ENCODE assay signal across 10 cellular contexts in the genomic region with DNA sequence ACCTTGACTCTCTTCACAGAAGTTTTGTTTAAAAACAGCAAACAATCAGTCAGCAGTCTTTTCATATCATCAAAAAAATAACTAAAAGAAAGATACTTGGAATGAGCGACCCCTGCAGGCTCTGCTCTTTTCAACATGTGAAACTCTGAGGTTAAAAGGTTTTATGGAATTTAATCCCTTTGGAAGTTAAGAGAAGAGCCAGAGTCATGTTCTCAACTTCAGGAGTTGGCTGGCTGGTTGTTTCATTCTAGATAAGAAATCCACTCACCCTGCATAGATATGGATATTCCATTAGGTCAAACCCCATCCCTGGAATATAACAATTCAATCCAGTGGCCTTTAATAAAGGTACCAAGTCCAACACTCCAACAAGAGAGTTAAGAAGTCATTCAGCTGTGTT.
DNase-seq lines count a peak whose midpoint lies in the region; ATAC-seq and TF ChIP-seq lines count a peak whose summit lies in the region.
"Had no signal": no experiment of that assay in that cellular context is flagged by ENCODE, and none has a peak within 500 bp of the region (broad histone marks: within the 10 kb centered on the region; RNA-seq: fewer than 3 reads in every experiment).

No MANE protein-coding gene starts in this region.

- TF ChIP-seq CTCF in GM12864 (IDR thresholded peaks at IDR 0.05; ENCODE audit: low read depth, low read length, missing control alignments) (peak; percentile 11), fibroblast of lung (conservative IDR thresholded peaks at IDR 0.05 in 1 of 2, IDR thresholded peaks at IDR 0.05 in 1 of 2; ENCODE audit: low read depth in 1 of 2, low read length in 2 of 2) (peak; percentile 61 to 68), psoas muscle (IDR thresholded peaks at IDR 0.05) (peak; percentile 38)

- no peak overlapping the region for H3K27ac Mint-ChIP-seq in activated T-cell treated with anti-CD3 and anti-CD28 coated beads, Interleukin-2, amount 50 U/mL, for 24 hours
- H3K27ac Mint-ChIP-seq: activated naive CD8-positive, alpha-beta T cell had no signal

- H3K27me3 ChIP-seq in fibroblast of lung (ENCODE audit: control insufficient read depth, insufficient read depth, low read length) (no peaks in the 10 kb centered on the region), psoas muscle (ENCODE audit: insufficient read depth in 3 of 3, low read length in 2 of 3) (no peaks in the 10 kb centered on the region)

- peaks cover 15% of the 10 kb centered on the region for H3K4me1 Mint-ChIP-seq in activated T-cell treated with anti-CD3 and anti-CD28 coated beads, Interleukin-2, amount 50 U/mL, for 24 hours (ENCODE audit: low read depth)

- H3K9me3 Mint-ChIP-seq in activated T-cell treated with anti-CD3 and anti-CD28 coated beads, Interleukin-2, amount 50 U/mL, for 24 hours: peaks cover 6% of the 10 kb centered on the region

- H3K4me1 ChIP-seq in fibroblast of lung (ENCODE audit: control insufficient read depth, extremely low read depth, insufficient read depth, low read length) (peaks cover 10% of the 10 kb centered on the region), psoas muscle (peaks cover 9% of the 10 kb centered on the region)

- H3K36me3 ChIP-seq in fibroblast of lung (ENCODE audit: control insufficient read depth, insufficient read depth, low read length) (no peaks in the 10 kb centered on the region), psoas muscle (ENCODE audit: insufficient read depth in 1 of 2, low read depth in 1 of 2) (no peaks in the 10 kb centered on the region)

- intact Hi-C loops in psoas muscle (cut with DNase I): no loop called here

- DNase-seq in GM12864 (ENCODE audit: low read depth) (no peak), OCI-M1 (lab: John Stamatoyannopoulos, UW) (peak; percentile 53), fibroblast of lung (ENCODE audit: low read depth in 2 of 2) (peak; percentile 50 to 77), psoas muscle (no peak), globus pallidus (ENCODE audit: low spot score) (no peak)
- no peak for DNase-seq in activated T-cell treated with anti-CD3 and anti-CD28 coated beads, Interleukin-2, amount 50 U/mL, for 24 hours

- WGBS in psoas muscle, 3 donors: 58 to 63% (median 62%) methylated on average over 1 of the region's 1 CpG

- H3K4me3 ChIP-seq in GM12864 (ENCODE audit: low read depth, low read length) (no peak overlapping the region), fibroblast of lung (replicated peaks in 1 of 4; ENCODE audit: control extremely low read depth in 1 of 4, insufficient read depth in 1 of 4, low read depth in 3 of 4, low read length in 4 of 4) (no peak overlapping the region), psoas muscle (no peak overlapping the region)

- H4K20me1 ChIP-seq in fibroblast of lung (ENCODE audit: control insufficient read depth, extremely low read depth, insufficient read depth, low read length): no peaks in the 10 kb centered on the region

- H3K9ac ChIP-seq in fibroblast of lung (ENCODE audit: insufficient read depth, low read length): no peak overlapping the region

- no peaks in the 10 kb centered on the region for H3K9me3 ChIP-seq in fibroblast of lung (ENCODE audit: control insufficient read depth, insufficient read depth, low read depth, low read length)
- no peaks in the 10 kb centered on the region for H3K9me3 ChIP-seq in psoas muscle

- no peak overlapping the region for H3K4me2 ChIP-seq in fibroblast of lung (ENCODE audit: extremely low read depth, insufficient read depth, low read length)

- no peak overlapping the region for H3K4me3 Mint-ChIP-seq in activated T-cell treated with anti-CD3 and anti-CD28 coated beads, Interleukin-2, amount 50 U/mL, for 24 hours
- H3K4me3 Mint-ChIP-seq: activated naive CD8-positive, alpha-beta T cell had no signal

- no peaks in the 10 kb centered on the region for H3K36me3 Mint-ChIP-seq in activated T-cell treated with anti-CD3 and anti-CD28 coated beads, Interleukin-2, amount 50 U/mL, for 24 hours (ENCODE audit: low read depth)

- no peaks in the 10 kb centered on the region for H3K79me2 ChIP-seq in fibroblast of lung (ENCODE audit: control insufficient read depth, insufficient read depth, low read length)

- H2AFZ ChIP-seq in fibroblast of lung (ENCODE audit: low read length): no peak overlapping the region

- H3K27ac ChIP-seq in fibroblast of lung (ENCODE audit: insufficient read depth, low read length) (no peak overlapping the region), psoas muscle (no peak overlapping the region)
- H3K27ac ChIP-seq: HL-60 had no signal

- no peak for ATAC-seq in psoas muscle
- ATAC-seq in GM21390 (IDR thresholded peaks at IDR 0.05; ENCODE audit: unreplicated experiment): no peak
- no peak for ATAC-seq in HG03280 (IDR thresholded peaks at IDR 0.05; ENCODE audit: unreplicated experiment)

- H3K27me3 Mint-ChIP-seq in activated T-cell treated with anti-CD3 and anti-CD28 coated beads, Interleukin-2, amount 50 U/mL, for 24 hours: no peaks in the 10 kb centered on the region
- H3K27me3 Mint-ChIP-seq: activated naive CD8-positive, alpha-beta T cell had no signal

Comparison
In these comparisons a context has a peak if more than half of its experiments do, and no peak if none do; other contexts are left out.
1. DNase-seq: peak in OCI-M1 (single experiment) and fibroblast of lung (2 of 2); none in GM12864 (single experiment), psoas muscle (0 of 2), globus pallidus (single experiment) and activated T-cell treated with anti-CD3 and anti-CD28 coated beads, Interleukin-2, amount 50 U/mL, for 24 hours (single experiment).
2. CTCF ChIP-seq: peak in every context shown above with its lines; median percentile 64 in fibroblast of lung; 38 in psoas muscle; 11 in GM12864.